In the genomic region with DNA sequence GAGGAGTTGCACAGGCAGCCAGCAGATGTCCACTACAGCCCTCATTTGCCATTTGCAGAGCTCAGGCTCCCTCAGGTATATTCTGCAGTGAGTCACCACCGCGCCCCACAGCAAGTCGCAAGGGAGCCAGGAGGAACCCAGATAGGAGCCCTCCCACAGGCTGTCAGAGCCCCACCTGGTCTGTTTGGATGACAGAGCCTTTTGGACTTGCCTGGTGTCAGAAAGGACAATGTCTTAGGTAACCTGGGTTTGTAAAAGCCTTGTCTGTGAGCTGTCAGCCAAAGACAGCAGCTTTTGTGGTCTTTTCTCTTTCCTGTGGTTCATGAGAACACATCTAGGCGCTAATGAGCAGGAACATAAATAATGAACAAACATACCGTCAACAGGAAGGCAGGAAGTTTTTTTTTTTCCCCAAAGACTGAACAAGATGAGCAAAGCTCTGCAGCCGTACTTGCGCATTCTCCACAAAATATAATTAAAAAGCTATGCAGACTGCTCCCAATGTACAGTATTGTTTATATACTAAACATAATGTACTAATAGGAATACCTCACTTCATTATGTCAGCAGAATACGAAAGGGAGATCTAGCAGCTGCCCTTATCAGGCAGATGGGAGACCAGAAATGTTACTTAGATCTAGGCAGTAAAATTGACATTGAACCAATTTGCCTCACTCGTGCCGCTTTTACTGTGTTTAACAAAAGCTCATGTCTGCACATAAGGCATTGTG, we compare ENCODE assay signal across 8 cellular contexts.
A peak's percentile ranks its signal among the peaks of the same experiment; 100 is the strongest.
DNase-seq lines count a peak whose midpoint lies in the region; ATAC-seq, FAIRE-seq and TF ChIP-seq lines count a peak whose summit lies in the region.
"Had no signal": no experiment of that assay in that cellular context is flagged by ENCODE, and none has a peak within 500 bp of the region (broad histone marks: within the 10 kb centered on the region; RNA-seq: fewer than 3 reads in every experiment).

No MANE protein-coding gene starts in this region.

- FAIRE-seq in HTR-8/SVneo (lab: Jason Lieb, UNC): no peak
- FAIRE-seq: colon had no signal

- peak; percentile 95 for ATAC-seq in effector memory CD8-positive, alpha-beta T cell (replicated peaks)
- ATAC-seq in psoas muscle: no peak

- H3K9me3 Mint-ChIP-seq in effector memory CD8-positive, alpha-beta T cell: no peaks in the 10 kb centered on the region

- 63 to 69% (median 69%) methylated on average over 10 of the region's 10 CpGs for WGBS in psoas muscle, 3 donors

- no peaks in the 10 kb centered on the region for H3K27me3 Mint-ChIP-seq in effector memory CD8-positive, alpha-beta T cell

- no peaks in the 10 kb centered on the region for H3K36me3 ChIP-seq in psoas muscle (ENCODE audit: insufficient read depth in 1 of 2, low read depth in 1 of 2)

- H3K9me3 ChIP-seq in psoas muscle: no peaks in the 10 kb centered on the region

- intact Hi-C loops in psoas muscle (cut with DNase I): no loop called here

- peaks cover 4% of the 10 kb centered on the region for H3K36me3 Mint-ChIP-seq in effector memory CD8-positive, alpha-beta T cell (ENCODE audit: insufficient read depth)

- H3K4me3 Mint-ChIP-seq in effector memory CD8-positive, alpha-beta T cell: peak overlapping the region; percentile 66

- H3K4me1 ChIP-seq in psoas muscle: no peaks in the 10 kb centered on the region

- H3K27me3 ChIP-seq in psoas muscle (ENCODE audit: insufficient read depth in 3 of 3, low read length in 2 of 3): peaks cover 0 to 2% (median 0%) of the 10 kb centered on the region in 3 donors

- DNase-seq in NCI-H69 (lab: John Stamatoyannopoulos, UW) (peak; percentile 68), RKO (ENCODE audit: low spot score) (no peak), HTR-8/SVneo (ENCODE audit: insufficient read length, low spot score) (no peak), psoas muscle (no peak)
- DNase-seq in activated CD4-positive, alpha-beta T cell treated with anti-CD3 and anti-CD28 coated beads for 48 hours: peak; percentile 31
- DNase-seq in effector memory CD8-positive, alpha-beta T cell: peak; percentile 61 to 67 (median 62)
- DNase-seq in stimulated activated CD8-positive, alpha-beta memory T cell treated with anti-CD3 and anti-CD28 coated beads, Interleukin-12 subunit alpha, Interleukin-12 subunit beta, amount 100 ng/mL, for 4 hours (ENCODE audit: low read depth): peak; percentile 15

- H3K4me1 Mint-ChIP-seq in effector memory CD8-positive, alpha-beta T cell (ENCODE audit: low read depth in 2 of 2): peaks cover 59 to 60% of the 10 kb centered on the region in 2 donors

- TF ChIP-seq CTCF in psoas muscle (IDR thresholded peaks at IDR 0.05): no peak

- no peak overlapping the region for H3K4me3 ChIP-seq in psoas muscle

- peak overlapping the region; percentile 94 to 97 for H3K27ac Mint-ChIP-seq in effector memory CD8-positive, alpha-beta T cell

- no peak overlapping the region for H3K27ac ChIP-seq in psoas muscle

Comparison
In these comparisons a context has a peak if more than half of its experiments do, and no peak if none do; other contexts are left out.
1. DNase-seq: peak in NCI-H69 (single experiment), activated CD4-positive, alpha-beta T cell treated with anti-CD3 and anti-CD28 coated beads for 48 hours (single experiment), effector memory CD8-positive, alpha-beta T cell (3 of 3) and stimulated activated CD8-positive, alpha-beta memory T cell treated with anti-CD3 and anti-CD28 coated beads, Interleukin-12 subunit alpha, Interleukin-12 subunit beta, amount 100 ng/mL, for 4 hours (single experiment); none in RKO (single experiment), HTR-8/SVneo (single experiment) and psoas muscle (0 of 2).